ENCODE assay signal across 22 cellular contexts in the genomic region with DNA sequence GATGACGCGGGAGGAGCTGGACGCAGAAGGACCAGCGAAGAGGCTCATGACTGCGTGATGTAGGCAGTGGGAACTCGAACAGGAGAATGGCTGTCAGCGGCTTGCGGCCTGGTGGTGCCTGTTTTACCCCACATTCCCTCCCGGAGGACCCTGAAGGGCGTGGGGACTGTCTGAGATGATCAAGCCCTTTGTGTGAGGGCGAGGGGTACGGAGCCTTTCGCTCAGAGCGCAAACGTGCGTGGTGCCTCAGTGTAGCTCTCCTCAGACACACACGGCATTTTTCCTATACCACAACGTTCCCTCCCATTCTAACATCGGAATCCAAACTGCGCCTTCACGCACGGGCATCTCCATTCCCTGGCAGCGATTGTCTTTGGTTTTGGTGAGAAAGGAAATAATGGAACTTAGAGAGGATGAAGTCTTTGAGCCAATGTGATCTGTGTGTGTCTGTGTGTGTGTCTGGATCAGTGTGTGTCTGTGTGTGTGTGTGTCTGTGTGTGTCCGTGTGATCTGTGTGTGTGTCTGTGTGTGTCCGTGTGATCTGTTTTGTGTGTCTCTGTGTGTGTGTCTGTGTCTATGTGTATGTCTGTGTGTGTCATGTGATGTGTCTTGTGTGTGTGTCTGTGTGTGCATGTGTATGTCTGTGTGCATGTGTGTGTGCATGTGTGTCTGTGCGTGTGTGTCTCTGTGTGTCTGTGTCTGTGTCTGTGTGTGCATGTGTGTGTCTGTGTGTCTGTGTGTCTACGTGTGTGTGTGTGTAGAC. TPM values are rescaled to one million over a fixed set of nuclear protein-coding genes. Genes with fewer than 3 reads are reported as not detected.
DNase-seq lines count a peak whose midpoint lies in the region; ATAC-seq and TF ChIP-seq lines count a peak whose summit lies in the region.
"Had no signal": no experiment of that assay in that cellular context is flagged by ENCODE, and none has a peak within 500 bp of the region (broad histone marks: within the 10 kb centered on the region; RNA-seq: fewer than 3 reads in every experiment).

No MANE protein-coding gene starts in this region.

- peak; percentile 55 for DNase-seq in natural killer cell treated with Interleukin-12 subunit alpha and Interleukin-12 subunit beta and Interleukin-15 and Interleukin-18, amount 100 ng/mL, for 72 hours (ENCODE audit: low spot score)
- no peak for DNase-seq in natural killer cell
- DNase-seq in RWPE1 (ENCODE audit: low spot score) = no peak
- peak; percentile 3 for DNase-seq in left kidney (ENCODE audit: low read depth, low spot score)
- DNase-seq in stimulated activated CD4-positive, alpha-beta T cell treated with anti-CD3 and anti-CD28 coated beads, Interleukin-12 subunit alpha, Interleukin-12 subunit beta, amount 100 ng/mL, for 4 hours = no peak
- DNase-seq in gastrocnemius medialis = no peak
- DNase-seq: activated CD4-positive, alpha-beta T cell treated with anti-CD3 and anti-CD28 coated beads, Interleukin-2, amount 50 U/mL, for 1 hour; Kasumi-1; NCI-H1417; NCI-H774; PC-3; sigmoid colon; stimulated activated CD4-positive, alpha-beta T cell treated with anti-CD3 and anti-CD28 coated beads, Interleukin-1b, Interleukin-23, amount 100 ng/mL, for 48 hours; stomach had no signal

- in situ Hi-C loops in gastrocnemius medialis (cut with MboI; ENCODE audit: low sequenced_read_pairs in 4 of 4) = loop anchor here in 1 of 4 donors (25.0 kb wide), 1 partner anchor 105 kb away; the partner anchor contains the start of gene GMEB2

- ATAC-seq in natural killer cell treated with Interleukin-12 subunit alpha and Interleukin-12 subunit beta and Interleukin-15 and Interleukin-18, amount 100 ng/mL, for 72 hours = no peak
- ATAC-seq in natural killer cell (no peak), gastroesophageal sphincter (no peak), GM21825 (IDR thresholded peaks at IDR 0.05; ENCODE audit: unreplicated experiment) (no peak), gastrocnemius medialis (no peak)
- ATAC-seq: left lobe of liver, PC-3 had no signal

- H3K9me3 ChIP-seq in gastroesophageal sphincter (no peaks in the 10 kb centered on the region), gastrocnemius medialis (no peaks in the 10 kb centered on the region)
- H3K9me3 ChIP-seq: ovary, sigmoid colon, stomach, vagina had no signal

- peaks cover 0 to 18% (median 4%) of the 10 kb centered on the region in 3 donors for H3K4me1 ChIP-seq in gastroesophageal sphincter
- H3K4me1 ChIP-seq in gastrocnemius medialis = no peaks in the 10 kb centered on the region
- H3K4me1 ChIP-seq: sigmoid colon had no signal

- peaks cover 0 to 7% of the 10 kb centered on the region in 2 donors for H3K4me1 Mint-ChIP-seq in natural killer cell treated with Interleukin-12 subunit alpha and Interleukin-12 subunit beta and Interleukin-15 and Interleukin-18, amount 100 ng/mL, for 72 hours (ENCODE audit: low read depth in 2 of 2)
- H3K4me1 Mint-ChIP-seq in natural killer cell = peaks cover 0 to 7% of the 10 kb centered on the region in 2 donors

- CTCF ChIA-PET in RWPE1 (lab: Yijun Ruan, JAX) = interaction anchor here (0.6 to 0.9 kb wide), 2 partner anchors 11 to 13 kb away, joined by 3 to 4 read pairs; partner anchors contain the start of gene PPDPF

- H3K27me3 ChIP-seq in gastroesophageal sphincter = peaks cover 52% of the 10 kb centered on the region
- peaks cover 41 to 54% (median 44%) of the 10 kb centered on the region in 3 donors for H3K27me3 ChIP-seq in gastrocnemius medialis
- H3K27me3 ChIP-seq: ovary, vagina had no signal

- H3K9me3 Mint-ChIP-seq in natural killer cell treated with Interleukin-12 subunit alpha and Interleukin-12 subunit beta and Interleukin-15 and Interleukin-18, amount 100 ng/mL, for 72 hours = no peaks in the 10 kb centered on the region
- H3K9me3 Mint-ChIP-seq in natural killer cell = no peaks in the 10 kb centered on the region
- H3K9me3 Mint-ChIP-seq: activated naive CD4-positive, alpha-beta T cell treated with anti-CD3 and anti-CD28 coated beads, Interleukin-2, amount 50 U/mL, for 24 hours had no signal

- H3K4me3 Mint-ChIP-seq in natural killer cell treated with Interleukin-12 subunit alpha and Interleukin-12 subunit beta and Interleukin-15 and Interleukin-18, amount 100 ng/mL, for 72 hours = no peak overlapping the region
- H3K4me3 Mint-ChIP-seq in natural killer cell = no peak overlapping the region
- H3K4me3 Mint-ChIP-seq: activated naive CD4-positive, alpha-beta T cell treated with anti-CD3 and anti-CD28 coated beads, Interleukin-2, amount 50 U/mL, for 24 hours had no signal

- no peak for TF ChIP-seq EP300 in gastroesophageal sphincter (IDR thresholded peaks at IDR 0.05)

- H3K27ac ChIP-seq in RWPE1 (peak overlapping the region; percentile 98), gastroesophageal sphincter (no peak overlapping the region), gastrocnemius medialis (no peak overlapping the region)
- H3K27ac ChIP-seq: ovary, sigmoid colon, stomach, vagina had no signal

- H3K36me3 ChIP-seq in gastroesophageal sphincter (no peaks in the 10 kb centered on the region), gastrocnemius medialis (no peaks in the 10 kb centered on the region)
- H3K36me3 ChIP-seq: ovary, sigmoid colon, stomach, vagina had no signal

- H3K36me3 Mint-ChIP-seq in natural killer cell treated with Interleukin-12 subunit alpha and Interleukin-12 subunit beta and Interleukin-15 and Interleukin-18, amount 100 ng/mL, for 72 hours = no peaks in the 10 kb centered on the region
- no peaks in the 10 kb centered on the region for H3K36me3 Mint-ChIP-seq in natural killer cell
- H3K36me3 Mint-ChIP-seq: activated naive CD4-positive, alpha-beta T cell treated with anti-CD3 and anti-CD28 coated beads, Interleukin-2, amount 50 U/mL, for 24 hours had no signal

- no peak overlapping the region for H3K4me3 ChIP-seq in gastroesophageal sphincter
- no peak overlapping the region for H3K4me3 ChIP-seq in gastrocnemius medialis
- H3K4me3 ChIP-seq: ovary, sigmoid colon, stomach, vagina had no signal

- intact Hi-C loops in natural killer cell (cut with micrococcal nuclease) (no loop called here), gastrocnemius medialis (cut with DNase I; ENCODE audit: low total_unique reads) (no loop called here)

- no peak overlapping the region for H3K27ac Mint-ChIP-seq in natural killer cell treated with Interleukin-12 subunit alpha and Interleukin-12 subunit beta and Interleukin-15 and Interleukin-18, amount 100 ng/mL, for 72 hours
- H3K27ac Mint-ChIP-seq in natural killer cell = no peak overlapping the region
- H3K27ac Mint-ChIP-seq: activated naive CD4-positive, alpha-beta T cell treated with anti-CD3 and anti-CD28 coated beads, Interleukin-2, amount 50 U/mL, for 24 hours had no signal

- WGBS in gastroesophageal sphincter (ENCODE audit: low coverage in 1 of 2), 2 donors = 60 to 74% methylated on average over 1 to 15 of the region's 27 CpGs

- peaks cover 0 to 4% of the 10 kb centered on the region in 2 donors for H3K27me3 Mint-ChIP-seq in natural killer cell treated with Interleukin-12 subunit alpha and Interleukin-12 subunit beta and Interleukin-15 and Interleukin-18, amount 100 ng/mL, for 72 hours
- H3K27me3 Mint-ChIP-seq in natural killer cell (ENCODE audit: low read depth in 2 of 2) = peaks cover 0 to 4% of the 10 kb centered on the region in 2 donors
- H3K27me3 Mint-ChIP-seq: activated naive CD4-positive, alpha-beta T cell treated with anti-CD3 and anti-CD28 coated beads, Interleukin-2, amount 50 U/mL, for 24 hours had no signal

- no peak for TF ChIP-seq CTCF in natural killer cell (IDR thresholded peaks at IDR 0.05)
- TF ChIP-seq CTCF in RWPE1 (conservative IDR thresholded peaks at IDR 0.05; ENCODE audit: low read depth) = no peak
- TF ChIP-seq CTCF in gastroesophageal sphincter (IDR thresholded peaks at IDR 0.05) = no peak
- no peak for TF ChIP-seq CTCF in gastrocnemius medialis (IDR thresholded peaks at IDR 0.05 in 4 of 5, conservative IDR thresholded peaks at IDR 0.05 in 1 of 5)

- TF ChIP-seq POLR2A in gastroesophageal sphincter (IDR thresholded peaks at IDR 0.05) (no peak), gastrocnemius medialis (IDR thresholded peaks at IDR 0.05) (no peak)

- POLR2A ChIA-PET in RWPE1 (lab: Yijun Ruan, JAX; ENCODE audit: low non-redundant PET) = interaction anchor here (0.9 kb wide), 1 partner anchor 11 kb away, joined by 3 read pairs; no protein-coding TSS in a partner anchor

RNA-seq across cellular contexts. Expression of gene PTK6, which starts 5.3 kb away (rescaled TPM):
- total RNA-seq in natural killer cell treated with Interleukin-12 subunit alpha and Interleukin-12 subunit beta and Interleukin-15 and Interleukin-18, amount 100 ng/mL, for 72 hours = under 1 TPM in 1 of 2 donors, not detected in 1; 0.19 TPM
- total RNA-seq in natural killer cell = under 1 TPM in 2 of 3 donors, not detected in 1; 0.16 to 0.48 TPM
- total RNA-seq in gastroesophageal sphincter = 1 to 10 TPM in 1 of 4 donors, under 1 TPM in 2, not detected in 1; 0.13 to 2.1 (median 0.42) TPM
- under 1 TPM in 1 of 4 donors, not detected in 3; 0.36 TPM for total RNA-seq in gastrocnemius medialis

RNA-seq across cellular contexts. Expression of gene PPDPF, which starts 11.3 kb away (rescaled TPM):
- 10 to 100 TPM; 66.4 to 96.9 TPM for total RNA-seq in natural killer cell treated with Interleukin-12 subunit alpha and Interleukin-12 subunit beta and Interleukin-15 and Interleukin-18, amount 100 ng/mL, for 72 hours
- 100 to 1,000 TPM in 2 of 3 donors, 10 to 100 TPM in 1; 95.5 to 197 (median 159) TPM for total RNA-seq in natural killer cell
- 100 to 1,000 TPM; 114 to 256 (median 162) TPM for total RNA-seq in gastroesophageal sphincter
- 100 to 1,000 TPM in 1 of 4 donors, 10 to 100 TPM in 3; 50.2 to 207 (median 76.1) TPM for total RNA-seq in gastrocnemius medialis

RNA-seq across cellular contexts. Expression of gene SRMS, which starts 15.7 kb away (rescaled TPM):
- total RNA-seq in natural killer cell treated with Interleukin-12 subunit alpha and Interleukin-12 subunit beta and Interleukin-15 and Interleukin-18, amount 100 ng/mL, for 72 hours = not detected
- total RNA-seq in natural killer cell (under 1 TPM in 2 of 3 donors, not detected in 1; 0.16 to 0.23 TPM), gastroesophageal sphincter (not detected), gastrocnemius medialis (not detected)
- total RNA-seq: G401, left lobe of liver, mucosa of gallbladder, ovary, sigmoid colon, vagina had no signal

RNA-seq across cellular contexts. Expression of gene FNDC11, which starts 22.1 kb away (rescaled TPM):
- under 1 TPM; 0.31 to 0.39 TPM for total RNA-seq in natural killer cell treated with Interleukin-12 subunit alpha and Interleukin-12 subunit beta and Interleukin-15 and Interleukin-18, amount 100 ng/mL, for 72 hours
- total RNA-seq in natural killer cell (under 1 TPM; 0.19 to 0.75 (median 0.25) TPM), gastroesophageal sphincter (under 1 TPM in 1 of 4 donors, not detected in 3; 0.27 TPM), gastrocnemius medialis (under 1 TPM in 1 of 4 donors, not detected in 3; 0.13 TPM)
- total RNA-seq: left lobe of liver, vagina had no signal

RNA-seq across cellular contexts. Expression of gene EEF1A2, which starts 33.0 kb away (rescaled TPM):
- 1 to 10 TPM; 3.1 to 6.1 TPM for total RNA-seq in natural killer cell treated with Interleukin-12 subunit alpha and Interleukin-12 subunit beta and Interleukin-15 and Interleukin-18, amount 100 ng/mL, for 72 hours
- total RNA-seq in natural killer cell = under 1 TPM; 0.14 to 0.86 (median 0.35) TPM
- total RNA-seq in gastroesophageal sphincter = 1 to 10 TPM in 3 of 4 donors, under 1 TPM in 1; 0.47 to 6.5 (median 3.4) TPM
- total RNA-seq in gastrocnemius medialis = 1,000 to 10,000 TPM; 1,736 to 2,603 (median 2,395) TPM

Comparison
In these comparisons a context has a peak if more than half of its experiments do, and no peak if none do; other contexts are left out.
1. DNase-seq: peak in natural killer cell treated with Interleukin-12 subunit alpha and Interleukin-12 subunit beta and Interleukin-15 and Interleukin-18, amount 100 ng/mL, for 72 hours (single experiment) and left kidney (single experiment); none in natural killer cell (single experiment), RWPE1 (single experiment), stimulated activated CD4-positive, alpha-beta T cell treated with anti-CD3 and anti-CD28 coated beads, Interleukin-12 subunit alpha, Interleukin-12 subunit beta, amount 100 ng/mL, for 4 hours (single experiment) and gastrocnemius medialis (0 of 2).